In the genomic region with DNA sequence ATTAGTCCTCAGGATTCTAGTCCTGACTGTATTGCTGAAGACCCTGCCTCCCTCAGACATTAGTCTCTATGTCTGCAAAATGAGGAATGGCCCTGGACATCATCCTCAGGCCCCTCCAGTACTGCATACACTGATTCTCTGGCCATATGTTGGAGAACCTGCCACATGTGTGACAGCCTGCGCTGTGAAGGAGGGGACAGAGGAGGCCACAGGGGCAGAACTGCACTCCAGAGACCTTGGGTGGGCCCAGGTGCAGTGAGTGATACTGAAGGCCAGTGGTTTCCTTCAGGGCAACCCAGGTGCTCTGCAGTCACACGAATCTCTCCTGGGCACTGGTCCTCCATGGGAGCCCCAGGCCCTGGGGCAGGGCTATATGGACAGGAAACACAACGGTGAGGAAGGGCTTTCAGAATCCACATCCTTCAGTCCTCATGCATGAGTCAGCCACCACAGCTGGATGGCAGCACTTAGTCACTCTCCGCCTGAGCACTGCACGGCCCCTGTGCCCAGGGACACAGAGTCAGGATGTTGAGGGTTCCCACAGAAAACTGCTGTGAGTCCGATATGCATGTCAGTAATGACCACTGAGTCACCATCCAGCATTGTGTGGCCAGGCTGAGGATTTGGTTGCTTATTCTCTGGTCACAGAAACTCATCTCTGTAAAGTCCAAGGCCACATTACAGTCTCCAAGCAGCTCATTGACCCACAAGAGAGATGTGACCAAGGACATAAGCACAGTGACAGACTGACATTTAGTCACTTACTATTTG, we compare ENCODE assay signal across 1 cellular context.
TF ChIP-seq lines count a peak whose summit lies in the region.

No MANE protein-coding gene starts in this region.

TF ChIP-seq in GM23338, 12 proteins besides CTCF, POLR2A, EP300 and RAD21 (continued from another document):
- TF ChIP-seq, protein P1, sequence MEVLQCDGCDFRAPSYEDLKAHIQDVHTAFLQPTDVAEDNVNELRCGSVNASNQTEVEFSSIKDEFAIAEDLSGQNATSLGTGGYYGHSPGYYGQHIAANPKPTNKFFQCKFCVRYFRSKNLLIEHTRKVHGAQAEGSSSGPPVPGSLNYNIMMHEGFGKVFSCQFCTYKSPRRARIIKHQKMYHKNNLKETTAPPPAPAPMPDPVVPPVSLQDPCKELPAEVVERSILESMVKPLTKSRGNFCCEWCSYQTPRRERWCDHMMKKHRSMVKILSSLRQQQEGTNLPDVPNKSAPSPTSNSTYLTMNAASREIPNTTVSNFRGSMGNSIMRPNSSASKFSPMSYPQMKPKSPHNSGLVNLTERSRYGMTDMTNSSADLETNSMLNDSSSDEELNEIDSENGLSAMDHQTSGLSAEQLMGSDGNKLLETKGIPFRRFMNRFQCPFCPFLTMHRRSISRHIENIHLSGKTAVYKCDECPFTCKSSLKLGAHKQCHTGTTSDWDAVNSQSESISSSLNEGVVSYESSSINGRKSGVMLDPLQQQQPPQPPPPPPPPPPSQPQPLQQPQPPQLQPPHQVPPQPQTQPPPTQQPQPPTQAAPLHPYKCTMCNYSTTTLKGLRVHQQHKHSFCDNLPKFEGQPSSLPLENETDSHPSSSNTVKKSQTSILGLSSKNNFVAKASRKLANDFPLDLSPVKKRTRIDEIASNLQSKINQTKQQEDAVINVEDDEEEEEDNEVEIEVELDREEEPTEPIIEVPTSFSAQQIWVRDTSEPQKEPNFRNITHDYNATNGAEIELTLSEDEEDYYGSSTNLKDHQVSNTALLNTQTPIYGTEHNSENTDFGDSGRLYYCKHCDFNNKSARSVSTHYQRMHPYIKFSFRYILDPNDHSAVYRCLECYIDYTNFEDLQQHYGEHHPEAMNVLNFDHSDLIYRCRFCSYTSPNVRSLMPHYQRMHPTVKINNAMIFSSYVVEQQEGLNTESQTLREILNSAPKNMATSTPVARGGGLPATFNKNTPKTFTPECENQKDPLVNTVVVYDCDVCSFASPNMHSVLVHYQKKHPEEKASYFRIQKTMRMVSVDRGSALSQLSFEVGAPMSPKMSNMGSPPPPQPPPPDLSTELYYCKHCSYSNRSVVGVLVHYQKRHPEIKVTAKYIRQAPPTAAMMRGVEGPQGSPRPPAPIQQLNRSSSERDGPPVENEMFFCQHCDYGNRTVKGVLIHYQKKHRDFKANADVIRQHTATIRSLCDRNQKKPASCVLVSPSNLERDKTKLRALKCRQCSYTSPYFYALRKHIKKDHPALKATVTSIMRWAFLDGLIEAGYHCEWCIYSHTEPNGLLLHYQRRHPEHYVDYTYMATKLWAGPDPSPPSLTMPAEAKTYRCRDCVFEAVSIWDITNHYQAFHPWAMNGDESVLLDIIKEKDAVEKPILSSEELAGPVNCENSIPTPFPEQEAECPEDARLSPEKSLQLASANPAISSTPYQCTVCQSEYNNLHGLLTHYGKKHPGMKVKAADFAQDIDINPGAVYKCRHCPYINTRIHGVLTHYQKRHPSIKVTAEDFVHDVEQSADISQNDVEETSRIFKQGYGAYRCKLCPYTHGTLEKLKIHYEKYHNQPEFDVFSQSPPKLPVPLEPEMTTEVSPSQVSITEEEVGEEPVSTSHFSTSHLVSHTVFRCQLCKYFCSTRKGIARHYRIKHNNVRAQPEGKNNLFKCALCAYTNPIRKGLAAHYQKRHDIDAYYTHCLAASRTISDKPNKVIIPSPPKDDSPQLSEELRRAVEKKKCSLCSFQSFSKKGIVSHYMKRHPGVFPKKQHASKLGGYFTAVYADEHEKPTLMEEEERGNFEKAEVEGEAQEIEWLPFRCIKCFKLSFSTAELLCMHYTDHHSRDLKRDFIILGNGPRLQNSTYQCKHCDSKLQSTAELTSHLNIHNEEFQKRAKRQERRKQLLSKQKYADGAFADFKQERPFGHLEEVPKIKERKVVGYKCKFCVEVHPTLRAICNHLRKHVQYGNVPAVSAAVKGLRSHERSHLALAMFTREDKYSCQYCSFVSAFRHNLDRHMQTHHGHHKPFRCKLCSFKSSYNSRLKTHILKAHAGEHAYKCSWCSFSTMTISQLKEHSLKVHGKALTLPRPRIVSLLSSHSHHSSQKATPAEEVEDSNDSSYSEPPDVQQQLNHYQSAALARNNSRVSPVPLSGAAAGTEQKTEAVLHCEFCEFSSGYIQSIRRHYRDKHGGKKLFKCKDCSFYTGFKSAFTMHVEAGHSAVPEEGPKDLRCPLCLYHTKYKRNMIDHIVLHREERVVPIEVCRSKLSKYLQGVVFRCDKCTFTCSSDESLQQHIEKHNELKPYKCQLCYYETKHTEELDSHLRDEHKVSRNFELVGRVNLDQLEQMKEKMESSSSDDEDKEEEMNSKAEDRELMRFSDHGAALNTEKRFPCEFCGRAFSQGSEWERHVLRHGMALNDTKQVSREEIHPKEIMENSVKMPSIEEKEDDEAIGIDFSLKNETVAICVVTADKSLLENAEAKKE (CRISPR knock-in tag; IDR thresholded peaks at IDR 0.05) = no peak
- TF ChIP-seq ZNF331 (CRISPR knock-in tag; IDR thresholded peaks at IDR 0.05; ENCODE audit: low read depth) (no peak), POLR2AphosphoS5 (IDR thresholded peaks at IDR 0.05; ENCODE audit: low read depth) (no peak), STAT1 (IDR thresholded peaks at IDR 0.05; ENCODE audit: unreplicated experiment) (no peak), NANOG (IDR thresholded peaks at IDR 0.05; ENCODE audit: borderline replicate concordance) (no peak), CREB1 (CRISPR knock-in tag; IDR thresholded peaks at IDR 0.05; ENCODE audit: low read depth) (no peak)
- TF ChIP-seq, protein P2, sequence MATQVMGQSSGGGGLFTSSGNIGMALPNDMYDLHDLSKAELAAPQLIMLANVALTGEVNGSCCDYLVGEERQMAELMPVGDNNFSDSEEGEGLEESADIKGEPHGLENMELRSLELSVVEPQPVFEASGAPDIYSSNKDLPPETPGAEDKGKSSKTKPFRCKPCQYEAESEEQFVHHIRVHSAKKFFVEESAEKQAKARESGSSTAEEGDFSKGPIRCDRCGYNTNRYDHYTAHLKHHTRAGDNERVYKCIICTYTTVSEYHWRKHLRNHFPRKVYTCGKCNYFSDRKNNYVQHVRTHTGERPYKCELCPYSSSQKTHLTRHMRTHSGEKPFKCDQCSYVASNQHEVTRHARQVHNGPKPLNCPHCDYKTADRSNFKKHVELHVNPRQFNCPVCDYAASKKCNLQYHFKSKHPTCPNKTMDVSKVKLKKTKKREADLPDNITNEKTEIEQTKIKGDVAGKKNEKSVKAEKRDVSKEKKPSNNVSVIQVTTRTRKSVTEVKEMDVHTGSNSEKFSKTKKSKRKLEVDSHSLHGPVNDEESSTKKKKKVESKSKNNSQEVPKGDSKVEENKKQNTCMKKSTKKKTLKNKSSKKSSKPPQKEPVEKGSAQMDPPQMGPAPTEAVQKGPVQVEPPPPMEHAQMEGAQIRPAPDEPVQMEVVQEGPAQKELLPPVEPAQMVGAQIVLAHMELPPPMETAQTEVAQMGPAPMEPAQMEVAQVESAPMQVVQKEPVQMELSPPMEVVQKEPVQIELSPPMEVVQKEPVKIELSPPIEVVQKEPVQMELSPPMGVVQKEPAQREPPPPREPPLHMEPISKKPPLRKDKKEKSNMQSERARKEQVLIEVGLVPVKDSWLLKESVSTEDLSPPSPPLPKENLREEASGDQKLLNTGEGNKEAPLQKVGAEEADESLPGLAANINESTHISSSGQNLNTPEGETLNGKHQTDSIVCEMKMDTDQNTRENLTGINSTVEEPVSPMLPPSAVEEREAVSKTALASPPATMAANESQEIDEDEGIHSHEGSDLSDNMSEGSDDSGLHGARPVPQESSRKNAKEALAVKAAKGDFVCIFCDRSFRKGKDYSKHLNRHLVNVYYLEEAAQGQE (IDR thresholded peaks at IDR 0.05; ENCODE audit: unreplicated experiment) = no peak
